In genomic region chr17:80101946-80102706, GRCh38 we compare ENCODE assay signal across 8 cellular contexts. TPM values are rescaled to one million over a fixed set of nuclear protein-coding genes. Genes with fewer than 3 reads are reported as not detected.
A peak's percentile ranks its signal among the peaks of the same experiment; 100 is the strongest.
DNase-seq lines count a peak whose midpoint lies in the region; ATAC-seq and TF ChIP-seq lines count a peak whose summit lies in the region.

No MANE protein-coding gene starts in this region.

- H3K4me1 Mint-ChIP-seq in H9 = peaks cover 18 to 30% of the 10 kb centered on the region in 2 experiments
- H3K4me1 Mint-ChIP-seq in activated naive CD8-positive, alpha-beta T cell treated with anti-CD3 and anti-CD28 coated beads, Interleukin-2, amount 50 U/mL, for 24 hours = peaks cover 34% of the 10 kb centered on the region

- H4K20me1 ChIP-seq in H9 (ENCODE audit: control insufficient read depth, insufficient read depth, insufficient read length) = no peaks in the 10 kb centered on the region

- peak overlapping the region; percentile 74 for H3K14ac ChIP-seq in H9 (ENCODE audit: insufficient read depth, low read length)

- H2BK12ac ChIP-seq in H9 (ENCODE audit: insufficient read length, low read depth, low read length) = no peak overlapping the region

- H2AK5ac ChIP-seq in H9 (ENCODE audit: insufficient read length, low read length) = no peak overlapping the region

- H3K4me2 ChIP-seq in H9 (ENCODE audit: insufficient read depth, insufficient read length, low read length) = peak overlapping the region; percentile 47

- no CpG with 5 or more reads among the region's 23 CpGs for WGBS in H9 (ENCODE audit: extremely low coverage, insufficient read length, low lambda C conversion rate)
- WGBS in prostate gland = 40% methylated on average over 23 of the region's 23 CpGs

- H3K79me1 ChIP-seq in H9 (ENCODE audit: insufficient read depth, low read depth, low read length, poor library complexity, severe bottlenecking) = no peaks in the 10 kb centered on the region

- H2BK5ac ChIP-seq in H9 (ENCODE audit: insufficient read length, low read length) = no peak overlapping the region

- H2BK20ac ChIP-seq in H9 (ENCODE audit: low read depth, low read length, poor library complexity, severe bottlenecking) = no peak overlapping the region

- H2BK120ac ChIP-seq in H9 (ENCODE audit: low read depth, low read length, poor library complexity, severe bottlenecking) = no peak overlapping the region

- no peaks in the 10 kb centered on the region for H3K9me3 Mint-ChIP-seq in H9
- H3K9me3 Mint-ChIP-seq in activated naive CD8-positive, alpha-beta T cell treated with anti-CD3 and anti-CD28 coated beads, Interleukin-2, amount 50 U/mL, for 24 hours = no peaks in the 10 kb centered on the region

- no peak overlapping the region for H3K27ac ChIP-seq in H9 (ENCODE audit: insufficient read length, low read depth, low read length)
- H3K27ac ChIP-seq in left ventricle myocardium inferior (replicated peaks) = peak overlapping the region; percentile 94
- peak overlapping the region; percentile 92 to 93 for H3K27ac ChIP-seq in prostate gland

- H3K4me3 ChIP-seq in left ventricle myocardium inferior (peak overlapping the region; percentile 91), prostate gland (peak overlapping the region; percentile 78 to 91)

- peak overlapping the region in 2 of 3 experiments; percentile 56 to 94; a peak in 4 of 7 replicates for H3K27ac Mint-ChIP-seq in H9
- H3K27ac Mint-ChIP-seq in activated naive CD8-positive, alpha-beta T cell treated with anti-CD3 and anti-CD28 coated beads, Interleukin-2, amount 50 U/mL, for 24 hours = peak overlapping the region; percentile 84

- H3K23ac ChIP-seq in H9 (ENCODE audit: insufficient read length, low read depth, low read length) = no peak overlapping the region

- H3K9me3 ChIP-seq in H9 (ENCODE audit: control insufficient read depth, low read depth, low read length) (no peaks in the 10 kb centered on the region), left ventricle myocardium inferior (replicated peaks) (no peaks in the 10 kb centered on the region), prostate gland (no peaks in the 10 kb centered on the region)

- no peak overlapping the region for H4K8ac ChIP-seq in H9 (replicated peaks; ENCODE audit: insufficient read length, low read depth, low read length)

- no peak overlapping the region for H4K91ac ChIP-seq in H9 (ENCODE audit: insufficient read length, low read depth, low read length)

- H2BK15ac ChIP-seq in H9 (ENCODE audit: low read depth, low read length) = no peak overlapping the region

- H3K23me2 ChIP-seq in H9 (ENCODE audit: insufficient read length, low read depth, low read length, poor library complexity, severe bottlenecking) = peaks cover 8% of the 10 kb centered on the region

- TF ChIP-seq POLR2A in prostate gland (IDR thresholded peaks at IDR 0.05) = no peak

- H3T11ph ChIP-seq in H9 (ENCODE audit: low read length) = no peak overlapping the region

- peak; percentile 26 for ATAC-seq in activated naive CD8-positive, alpha-beta T cell treated with anti-CD3 and anti-CD28 coated beads, Interleukin-2, amount 50 U/mL, for 24 hours

- peaks cover 14% of the 10 kb centered on the region for H3K27me3 Mint-ChIP-seq in H9 (ENCODE audit: low read depth)
- H3K27me3 Mint-ChIP-seq in activated naive CD8-positive, alpha-beta T cell treated with anti-CD3 and anti-CD28 coated beads, Interleukin-2, amount 50 U/mL, for 24 hours = no peaks in the 10 kb centered on the region

- H3K4ac ChIP-seq in H9 (ENCODE audit: low read depth, low read length) = no peak overlapping the region

- H3K56ac ChIP-seq in H9 (ENCODE audit: insufficient read length, low read depth, low read length) = no peak overlapping the region

- H3K27me3 ChIP-seq in H9 (ENCODE audit: insufficient read depth, low read length) (no peaks in the 10 kb centered on the region; the same call in 1 of the 2 replicates), left ventricle myocardium inferior (ENCODE audit: low read depth) (no peaks in the 10 kb centered on the region), prostate gland (replicated peaks; ENCODE audit: insufficient read depth) (no peaks in the 10 kb centered on the region)

- TF ChIP-seq CTCF in H9 (conservative IDR thresholded peaks at IDR 0.05) = no peak
- no peak for TF ChIP-seq CTCF in left ventricle myocardium inferior (IDR thresholded peaks at IDR 0.05; ENCODE audit: borderline replicate concordance)
- TF ChIP-seq CTCF in prostate gland (IDR thresholded peaks at IDR 0.05) = no peak

- H4K5ac ChIP-seq in H9 (ENCODE audit: insufficient read length, low read depth, low read length) = no peak overlapping the region

- no peak overlapping the region for H2AFZ ChIP-seq in H9 (ENCODE audit: low read length)

- no peaks in the 10 kb centered on the region for H3K36me3 ChIP-seq in left ventricle myocardium inferior
- no peaks in the 10 kb centered on the region for H3K36me3 ChIP-seq in prostate gland

- H3K4me1 ChIP-seq in H9 (ENCODE audit: insufficient read depth, low read length) (peaks cover 5% of the 10 kb centered on the region; the same call in 1 of the 2 replicates), left ventricle myocardium inferior (peaks cover 21% of the 10 kb centered on the region), prostate gland (replicated peaks) (peaks cover 3% of the 10 kb centered on the region)

- H3K4me3 Mint-ChIP-seq in H9 = peak overlapping the region; percentile 82 to 89
- peak overlapping the region; percentile 87 for H3K4me3 Mint-ChIP-seq in activated naive CD8-positive, alpha-beta T cell treated with anti-CD3 and anti-CD28 coated beads, Interleukin-2, amount 50 U/mL, for 24 hours

- H3K36me3 Mint-ChIP-seq in H9 (ENCODE audit: insufficient read depth in 1 of 3, low read depth in 3 of 3) = peaks cover 0 to 7% (median 0%) of the 10 kb centered on the region in 3 experiments; a peak in 3 of 7 replicates
- no peaks in the 10 kb centered on the region for H3K36me3 Mint-ChIP-seq in activated naive CD8-positive, alpha-beta T cell treated with anti-CD3 and anti-CD28 coated beads, Interleukin-2, amount 50 U/mL, for 24 hours (ENCODE audit: low read depth)

- DNase-seq in COLO668 (lab: John Stamatoyannopoulos, UW; ENCODE audit: unreplicated experiment) (peak; percentile 27), H9 (no peak), NCI-H524 treated with DMSO at 0.1 percent for 48 hours (lab: John Stamatoyannopoulos, UW) (peak; percentile 34), left ventricle myocardium inferior (no peak), prostate gland (ENCODE audit: low spot score) (no peak), HT-29 (ENCODE audit: low spot score) (no peak), NCI-H774 (lab: John Stamatoyannopoulos, UW) (no peak)
- peak; percentile 29 for DNase-seq in activated naive CD8-positive, alpha-beta T cell treated with anti-CD3 and anti-CD28 coated beads, Interleukin-2, amount 50 U/mL, for 24 hours

- H3K9ac ChIP-seq in H9 (ENCODE audit: extremely low read depth, insufficient read length, low read length) = peak overlapping the region; percentile 54

- H3K18ac ChIP-seq in H9 (ENCODE audit: insufficient read length, low read depth, low read length) = peak overlapping the region; percentile 43

- intact Hi-C loops in left ventricle myocardium inferior (cut with micrococcal nuclease) (no loop called here), prostate gland (cut with DNase I) (loop anchor here (1.0 to 5.0 kb wide), 2 partner anchors 45 to 65 kb away; partner anchors contain the start of genes CCDC40, EIF4A3 and TBC1D16)

- no peaks in the 10 kb centered on the region for H3K79me2 ChIP-seq in H9 (ENCODE audit: insufficient read depth, low read length)

RNA-seq across cellular contexts. Expression of gene GAA, which starts 0.7 kb away (rescaled TPM):
- total RNA-seq in H9 (2021) = 28.9 and 30.3 TPM in 2 replicates
- total RNA-seq in left ventricle myocardium inferior = 44.4 TPM
- 100 to 1,000 TPM; 167 to 217 TPM for total RNA-seq in prostate gland
- total RNA-seq in HT-29 (2014; rRNA removed; shearing (Covaris generic)) = 5.8 and 6.4 TPM in 2 replicates

RNA-seq across cellular contexts. Expression of gene EIF4A3, which starts 44.8 kb away (rescaled TPM):
- total RNA-seq in H9 (2021) = 162 and 168 TPM in 2 replicates
- 30.0 TPM for total RNA-seq in left ventricle myocardium inferior
- total RNA-seq in prostate gland = 10 to 100 TPM; 69.7 to 72.9 TPM
- total RNA-seq in HT-29 (2014; rRNA removed; shearing (Covaris generic)) = 90.5 and 108 TPM in 2 replicates

Comparison
In these comparisons a context has a peak if more than half of its experiments do, and no peak if none do; other contexts are left out.
1. DNase-seq: peak in COLO668 (single experiment), NCI-H524 treated with DMSO at 0.1 percent for 48 hours (single experiment) and activated naive CD8-positive, alpha-beta T cell treated with anti-CD3 and anti-CD28 coated beads, Interleukin-2, amount 50 U/mL, for 24 hours (single experiment); none in H9 (single experiment), left ventricle myocardium inferior (single experiment), prostate gland (single experiment), HT-29 (single experiment) and NCI-H774 (single experiment).